26 cellular contexts compared by ENCODE assay signal in genomic region chr2:71588497-71588896, GRCh38.
"Had no signal": no experiment of that assay in that cellular context is flagged by ENCODE, and none has a peak within 500 bp of the region (broad histone marks: within the 10 kb centered on the region; RNA-seq: fewer than 3 reads in every experiment).

No MANE protein-coding gene starts in this region.

- H3K36me3 Mint-ChIP-seq: activated CD4-positive, alpha-beta memory T cell treated with anti-CD3 and anti-CD28 coated beads for 36 hours; activated naive CD4-positive, alpha-beta T cell treated with anti-CD3 and anti-CD28 coated beads, Interleukin-2, amount 10 ng/mL, durations not matched to agents 7 days and 5 days; activated naive CD8-positive, alpha-beta T cell treated with anti-CD3 and anti-CD28 coated beads for 36 hours had no signal

- H3K27ac ChIP-seq: brain microvascular endothelial cell, cardiac muscle cell had no signal

- H3K4me1 Mint-ChIP-seq: activated B cell treated with CpG ODN at 0.5 μM for 24 hours; activated CD4-positive, alpha-beta T cell treated with anti-CD3 and anti-CD28 coated beads, Interleukin-2, amount 10 ng/mL, durations not matched to agents 24 days and 14 days; activated naive CD4-positive, alpha-beta T cell treated with anti-CD3 and anti-CD28 coated beads, Interleukin-2, amount 10 ng/mL, durations not matched to agents 7 days and 5 days; activated naive CD8-positive, alpha-beta T cell treated with anti-CD3 and anti-CD28 coated beads for 36 hours had no signal

- DNase-seq: activated B cell treated with CpG ODN at 0.5 μM for 24 hours; activated CD4-positive, alpha-beta memory T cell treated with anti-CD3 and anti-CD28 coated beads for 36 hours; activated CD4-positive, alpha-beta T cell treated with anti-CD3 and anti-CD28 coated beads for 1 hour; activated CD4-positive, alpha-beta T cell treated with anti-CD3 and anti-CD28 coated beads, Interleukin-2, amount 10 ng/mL, durations not matched to agents 24 days and 14 days; activated CD8-positive, alpha-beta memory T cell treated with anti-CD3 and anti-CD28 coated beads for 24 hours; activated gamma-delta T cell treated with Interleukin-2 at 50 U/mL for 16 hours; activated naive CD4-positive, alpha-beta T cell treated with anti-CD3 and anti-CD28 coated beads, Interleukin-2, amount 10 ng/mL, durations not matched to agents 7 days and 5 days; activated naive CD8-positive, alpha-beta T cell treated with anti-CD3 and anti-CD28 coated beads for 36 hours; activated T-cell treated with anti-CD3 and anti-CD28 coated beads, Interleukin-2, amount 50 U/mL, for 48 hours; brain microvascular endothelial cell; Karpas-422; MM.1S; NCI-H1048; NCI-H146; NCI-H187 treated with DMSO at 0.1 percent for 48 hours; NCI-H2107; NCI-H2171 treated with DMSO at 0.1 percent for 48 hours; NCI-H345; NCI-H510A; NCI-H526 treated with DMSO at 0.1 percent for 48 hours; NCI-H82; SIG-M5; T-helper 17 cell; T-helper 9 cell had no signal

- H3K27me3 ChIP-seq: brain microvascular endothelial cell, cardiac muscle cell had no signal

- H3K27me3 Mint-ChIP-seq: activated B cell treated with CpG ODN at 0.5 μM for 24 hours; activated CD4-positive, alpha-beta memory T cell treated with anti-CD3 and anti-CD28 coated beads for 36 hours; activated CD4-positive, alpha-beta T cell treated with anti-CD3 and anti-CD28 coated beads, Interleukin-2, amount 10 ng/mL, durations not matched to agents 24 days and 14 days; activated naive CD4-positive, alpha-beta T cell treated with anti-CD3 and anti-CD28 coated beads, Interleukin-2, amount 10 ng/mL, durations not matched to agents 7 days and 5 days; activated naive CD8-positive, alpha-beta T cell treated with anti-CD3 and anti-CD28 coated beads for 36 hours had no signal

- H3K4me3 ChIP-seq: cardiac muscle cell had no signal

- H3K4me3 Mint-ChIP-seq: activated B cell treated with CpG ODN at 0.5 μM for 24 hours; activated CD4-positive, alpha-beta memory T cell treated with anti-CD3 and anti-CD28 coated beads for 36 hours; activated CD4-positive, alpha-beta T cell treated with anti-CD3 and anti-CD28 coated beads, Interleukin-2, amount 10 ng/mL, durations not matched to agents 24 days and 14 days; activated naive CD4-positive, alpha-beta T cell treated with anti-CD3 and anti-CD28 coated beads, Interleukin-2, amount 10 ng/mL, durations not matched to agents 7 days and 5 days; activated naive CD8-positive, alpha-beta T cell treated with anti-CD3 and anti-CD28 coated beads for 36 hours; T-helper 17 cell had no signal

- H3K27ac Mint-ChIP-seq: activated B cell treated with CpG ODN at 0.5 μM for 24 hours; activated CD4-positive, alpha-beta memory T cell treated with anti-CD3 and anti-CD28 coated beads for 36 hours; activated CD4-positive, alpha-beta T cell treated with anti-CD3 and anti-CD28 coated beads, Interleukin-2, amount 10 ng/mL, durations not matched to agents 24 days and 14 days; activated naive CD4-positive, alpha-beta T cell treated with anti-CD3 and anti-CD28 coated beads, Interleukin-2, amount 10 ng/mL, durations not matched to agents 7 days and 5 days; activated naive CD8-positive, alpha-beta T cell treated with anti-CD3 and anti-CD28 coated beads for 36 hours; activated T-helper 2 cell treated with anti-CD3 and anti-CD28 coated beads, Interferon-gamma antibody, Interleukin-2, Interleukin-4, amounts not matched to agents 10 μg/mL and 5 μg/mL and 100 μg/mL, durations not matched to agents 14 hours and 24 hours and 36 hours; T-helper 17 cell had no signal

- H3K9me3 Mint-ChIP-seq: activated B cell treated with CpG ODN at 0.5 μM for 24 hours; activated CD4-positive, alpha-beta memory T cell treated with anti-CD3 and anti-CD28 coated beads for 36 hours; activated CD4-positive, alpha-beta T cell treated with anti-CD3 and anti-CD28 coated beads, Interleukin-2, amount 10 ng/mL, durations not matched to agents 24 days and 14 days; activated naive CD4-positive, alpha-beta T cell treated with anti-CD3 and anti-CD28 coated beads, Interleukin-2, amount 10 ng/mL, durations not matched to agents 7 days and 5 days; activated naive CD8-positive, alpha-beta T cell treated with anti-CD3 and anti-CD28 coated beads for 36 hours; activated T-helper 2 cell treated with anti-CD3 and anti-CD28 coated beads, Interferon-gamma antibody, Interleukin-2, Interleukin-4, amounts not matched to agents 10 μg/mL and 5 μg/mL and 100 μg/mL, durations not matched to agents 14 hours and 24 hours and 36 hours had no signal
